12 cellular contexts compared by ENCODE assay signal in the genomic region with DNA sequence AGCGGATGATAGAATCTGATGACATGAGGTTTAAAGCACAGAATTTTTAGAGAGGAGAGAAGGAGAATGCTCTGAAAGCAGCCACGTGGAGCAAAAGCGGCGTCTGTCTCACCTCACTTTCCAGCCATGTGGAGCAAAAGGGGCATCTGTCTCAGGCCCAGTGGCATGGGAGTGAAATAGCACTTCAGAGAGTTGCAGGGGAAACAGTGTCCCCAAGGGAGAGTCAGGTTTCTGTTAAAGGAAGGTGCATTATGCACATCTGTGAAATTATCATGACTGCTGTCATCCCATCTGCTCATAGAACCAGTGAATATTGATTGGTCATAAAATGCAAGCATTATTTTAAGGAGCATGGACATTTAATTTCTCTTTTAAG.
DNase-seq lines count a peak whose midpoint lies in the region; ATAC-seq and TF ChIP-seq lines count a peak whose summit lies in the region.
"Had no signal": no experiment of that assay in that cellular context is flagged by ENCODE, and none has a peak within 500 bp of the region (broad histone marks: within the 10 kb centered on the region; RNA-seq: fewer than 3 reads in every experiment).

No MANE protein-coding gene starts in this region.

- POLR2A ChIA-PET in OCI-LY7 (lab: Charles Lee), result no interaction called here
- POLR2A ChIA-PET in activated CD8-positive, alpha-beta T cell treated with anti-CD3 and anti-CD28 coated beads for 36 hours (lab: Charles Lee), result no interaction called here

- H2BK5ac ChIP-seq in H9 (ENCODE audit: insufficient read length, low read length), result no peak overlapping the region

- no peak overlapping the region for H3K18ac ChIP-seq in H9 (ENCODE audit: insufficient read length, low read depth, low read length)

- H3K23ac ChIP-seq in H9 (ENCODE audit: insufficient read length, low read depth, low read length), result no peak overlapping the region

- no peak overlapping the region for H2AK5ac ChIP-seq in H9 (ENCODE audit: insufficient read length, low read length)

- no CpG with 5 or more reads among the region's 4 CpGs for WGBS in H9 (ENCODE audit: extremely low coverage, insufficient read length, low lambda C conversion rate)

- H3K9me3 ChIP-seq in OCI-LY7 (ENCODE audit: low read length) (no peaks in the 10 kb centered on the region), H9 (ENCODE audit: control insufficient read depth, low read depth, low read length) (no peaks in the 10 kb centered on the region)
- H3K9me3 ChIP-seq: left lung had no signal

- H3K4me2 ChIP-seq in OCI-LY7 (ENCODE audit: low read length) (peak overlapping the region; percentile 47), H9 (ENCODE audit: insufficient read depth, insufficient read length, low read length) (no peak overlapping the region)

- H3K27ac ChIP-seq in OCI-LY7 (ENCODE audit: low read depth, low read length, poor library complexity, severe bottlenecking) (peak overlapping the region; percentile 55), H9 (ENCODE audit: insufficient read length, low read depth, low read length) (no peak overlapping the region)
- H3K27ac ChIP-seq: dorsolateral prefrontal cortex, left lung had no signal

- no peak overlapping the region for H3K4me3 ChIP-seq in OCI-LY7 (ENCODE audit: low read depth, low read length, poor library complexity, severe bottlenecking)
- H3K4me3 ChIP-seq: dorsolateral prefrontal cortex, left lung had no signal

- H3K9me3 Mint-ChIP-seq in activated CD8-positive, alpha-beta T cell treated with anti-CD3 and anti-CD28 coated beads for 36 hours, result no peaks in the 10 kb centered on the region
- H3K9me3 Mint-ChIP-seq in H9, result no peaks in the 10 kb centered on the region; a peak in 1 of 5 replicates

- no peak overlapping the region for H3K14ac ChIP-seq in H9 (ENCODE audit: insufficient read depth, low read length)

- no peak overlapping the region for H2BK15ac ChIP-seq in H9 (ENCODE audit: low read depth, low read length)

- peaks cover 4% of the 10 kb centered on the region for H3K79me1 ChIP-seq in H9 (ENCODE audit: insufficient read depth, low read depth, low read length, poor library complexity, severe bottlenecking)

- H3K4ac ChIP-seq in H9 (ENCODE audit: low read depth, low read length), result no peak overlapping the region

- no peaks in the 10 kb centered on the region for H3K36me3 Mint-ChIP-seq in activated CD8-positive, alpha-beta T cell treated with anti-CD3 and anti-CD28 coated beads for 36 hours (ENCODE audit: low read depth)
- peaks cover 9 to 14% (median 10%) of the 10 kb centered on the region in 3 experiments for H3K36me3 Mint-ChIP-seq in H9 (ENCODE audit: insufficient read depth in 1 of 3, low read depth in 3 of 3)

- no peak overlapping the region for H4K91ac ChIP-seq in H9 (ENCODE audit: insufficient read length, low read depth, low read length)

- H3K27me3 Mint-ChIP-seq in activated CD8-positive, alpha-beta T cell treated with anti-CD3 and anti-CD28 coated beads for 36 hours, result no peaks in the 10 kb centered on the region
- no peaks in the 10 kb centered on the region for H3K27me3 Mint-ChIP-seq in H9 (ENCODE audit: low read depth)

- H3K79me2 ChIP-seq in OCI-LY7 (ENCODE audit: insufficient read depth, low read depth, low read length) (peaks cover 14% of the 10 kb centered on the region; the same call in 1 of the 2 replicates), H9 (ENCODE audit: insufficient read depth, low read length) (no peaks in the 10 kb centered on the region)

- H3K9ac ChIP-seq in H9 (ENCODE audit: extremely low read depth, insufficient read length, low read length), result no peak overlapping the region

- no peak overlapping the region for H2BK120ac ChIP-seq in H9 (ENCODE audit: low read depth, low read length, poor library complexity, severe bottlenecking)

- TF ChIP-seq CTCF in OCI-LY7 (conservative IDR thresholded peaks at IDR 0.05; ENCODE audit: low read length) (no peak), H9 (conservative IDR thresholded peaks at IDR 0.05) (no peak)
- no peak for TF ChIP-seq CTCF in activated CD8-positive, alpha-beta T cell treated with anti-CD3 and anti-CD28 coated beads for 36 hours (IDR thresholded peaks at IDR 0.05)

- H3K4me1 Mint-ChIP-seq in activated CD8-positive, alpha-beta T cell treated with anti-CD3 and anti-CD28 coated beads for 36 hours (ENCODE audit: low read depth), result no peaks in the 10 kb centered on the region
- peaks cover 0 to 3% of the 10 kb centered on the region in 2 experiments; a peak in 1 of 4 replicates for H3K4me1 Mint-ChIP-seq in H9

- CTCF ChIA-PET in OCI-LY7 (lab: Charles Lee; ENCODE audit: unreplicated experiment), result no interaction called here
- CTCF ChIA-PET in activated CD8-positive, alpha-beta T cell treated with anti-CD3 and anti-CD28 coated beads for 36 hours (lab: Charles Lee), result no interaction called here

- H2BK12ac ChIP-seq in H9 (ENCODE audit: insufficient read length, low read depth, low read length), result no peak overlapping the region

- no TSS peak for BruUV-seq in OCI-LY7 (replicated peaks; lab: Mats Ljungman, UMichigan)

- H3K56ac ChIP-seq in H9 (ENCODE audit: insufficient read length, low read depth, low read length), result no peak overlapping the region

- H4K5ac ChIP-seq in H9 (ENCODE audit: insufficient read length, low read depth, low read length), result no peak overlapping the region

- no peak overlapping the region for H4K8ac ChIP-seq in H9 (replicated peaks; ENCODE audit: insufficient read length, low read depth, low read length)

- H3K27me3 ChIP-seq in H9 (ENCODE audit: insufficient read depth, low read length), result no peaks in the 10 kb centered on the region
- H3K27me3 ChIP-seq: dorsolateral prefrontal cortex, left lung had no signal

- DNase-seq in DMS 273 (lab: John Stamatoyannopoulos, UW; ENCODE audit: unreplicated experiment), result peak; percentile 97
- peak; percentile 24 for DNase-seq in NCI-H1436 treated with DMSO at 0.1 percent for 48 hours (lab: John Stamatoyannopoulos, UW)
- peak; percentile 84 for DNase-seq in OCI-LY7 (ENCODE audit: low spot score)
- no peak for DNase-seq in AG20443 (ENCODE audit: low spot score)
- DNase-seq in activated CD8-positive, alpha-beta T cell treated with anti-CD3 and anti-CD28 coated beads for 36 hours, result no peak
- no peak for DNase-seq in anterior cingulate cortex (lab: John Stamatoyannopoulos, UW)
- no peak for DNase-seq in H9
- DNase-seq: activated effector memory CD4-positive, alpha-beta T cell treated with anti-CD3 and anti-CD28 coated beads, Interleukin-2, amount 50 U/mL, for 16 hours; dorsolateral prefrontal cortex; left lung; posterior cingulate gyrus had no signal

- H3K27ac Mint-ChIP-seq in activated CD8-positive, alpha-beta T cell treated with anti-CD3 and anti-CD28 coated beads for 36 hours, result no peak overlapping the region
- H3K27ac Mint-ChIP-seq in H9, result no peak overlapping the region

- no peak overlapping the region for H3T11ph ChIP-seq in H9 (ENCODE audit: low read length)

- H3K4me1 ChIP-seq in OCI-LY7 (ENCODE audit: insufficient read depth, low read length, poor library complexity, severe bottlenecking) (peaks cover 43% of the 10 kb centered on the region), H9 (ENCODE audit: insufficient read depth, low read length) (no peaks in the 10 kb centered on the region; the same call in 1 of the 2 replicates)
- H3K4me1 ChIP-seq: left lung had no signal

- H3K4me3 Mint-ChIP-seq in activated CD8-positive, alpha-beta T cell treated with anti-CD3 and anti-CD28 coated beads for 36 hours, result no peak overlapping the region
- no peak overlapping the region for H3K4me3 Mint-ChIP-seq in H9

- intact Hi-C loops in OCI-LY7 (cut with micrococcal nuclease; ENCODE audit: unreplicated experiment), result no loop called here
- intact Hi-C loops in activated CD8-positive, alpha-beta T cell treated with anti-CD3 and anti-CD28 coated beads for 36 hours (cut with micrococcal nuclease), result no loop called here

- H4K20me1 ChIP-seq in OCI-LY7 (ENCODE audit: insufficient read depth, low read length) (no peaks in the 10 kb centered on the region), H9 (ENCODE audit: control insufficient read depth, insufficient read depth, insufficient read length) (no peaks in the 10 kb centered on the region)

- H3K36me3 ChIP-seq in OCI-LY7 (ENCODE audit: insufficient read depth, low read length), result peaks cover 19% of the 10 kb centered on the region
- H3K36me3 ChIP-seq: left lung had no signal

- no peaks in the 10 kb centered on the region for H3K9me2 ChIP-seq in OCI-LY7 (ENCODE audit: insufficient read depth, low read length)

- H3K23me2 ChIP-seq in H9 (ENCODE audit: insufficient read length, low read depth, low read length, poor library complexity, severe bottlenecking), result no peaks in the 10 kb centered on the region

- peak; percentile 53 for ATAC-seq in GM21576 (IDR thresholded peaks at IDR 0.05; ENCODE audit: unreplicated experiment)
- no peak for ATAC-seq in activated CD8-positive, alpha-beta T cell treated with anti-CD3 and anti-CD28 coated beads for 36 hours
- ATAC-seq: left lung had no signal

- H2AFZ ChIP-seq in OCI-LY7 (ENCODE audit: low read length) (no peak overlapping the region), H9 (ENCODE audit: low read length) (no peak overlapping the region)

- no peak overlapping the region for H2BK20ac ChIP-seq in H9 (ENCODE audit: low read depth, low read length, poor library complexity, severe bottlenecking)

Comparison
In these comparisons a context has a peak if more than half of its experiments do, and no peak if none do; other contexts are left out.
1. DNase-seq: peak in DMS 273 (single experiment), NCI-H1436 treated with DMSO at 0.1 percent for 48 hours (single experiment) and OCI-LY7 (single experiment); none in AG20443 (single experiment), activated CD8-positive, alpha-beta T cell treated with anti-CD3 and anti-CD28 coated beads for 36 hours (single experiment), anterior cingulate cortex (0 of 58) and H9 (single experiment).